ENCODE assay signal across 15 cellular contexts in genomic region chr1:4084446-4084845, GRCh38.
"Had no signal": no experiment of that assay in that cellular context is flagged by ENCODE, and none has a peak within 500 bp of the region (broad histone marks: within the 10 kb centered on the region; RNA-seq: fewer than 3 reads in every experiment).

No MANE protein-coding gene starts in this region.

- H3K9me3 ChIP-seq: heart left ventricle, right atrium auricular region, thyroid gland, upper lobe of left lung, vagina had no signal

- H3K4me1 ChIP-seq: heart left ventricle, right atrium auricular region, thyroid gland had no signal

- H3K36me3 ChIP-seq: heart left ventricle, right atrium auricular region, thyroid gland, upper lobe of left lung, vagina had no signal

- H3K27ac ChIP-seq: heart left ventricle, right atrium auricular region, thyroid gland, upper lobe of left lung, vagina had no signal

- H3K4me1 Mint-ChIP-seq: immature natural killer cell, mesothelial cell of epicardium, natural killer cell had no signal

- H3K27me3 ChIP-seq: right atrium auricular region, thyroid gland, upper lobe of left lung, vagina had no signal

- H3K4me2 ChIP-seq: smooth muscle cell had no signal

- H3K4me3 ChIP-seq: heart left ventricle, right atrium auricular region, smooth muscle cell, thyroid gland, upper lobe of left lung, vagina had no signal

- H3K36me3 Mint-ChIP-seq: immature natural killer cell, mesothelial cell of epicardium, natural killer cell had no signal

- ATAC-seq: esophagus mucosa, heart left ventricle, left colon, natural killer cell had no signal

- H3K4me3 Mint-ChIP-seq: immature natural killer cell, mesothelial cell of epicardium, natural killer cell had no signal

- DNase-seq: central memory CD4-positive, alpha-beta T cell; effector memory CD4-positive, alpha-beta T cell; heart left ventricle; immature natural killer cell; left colon; natural killer cell; stimulated activated CD4-positive, alpha-beta T cell treated with anti-CD3 and anti-CD28 coated beads, Interleukin-2, amount 100 ng/mL, for 48 hours; stimulated activated naive CD4-positive, alpha-beta T cell treated with Interleukin-2 at 50 U/mL for 16 hours; thyroid gland had no signal

- H3K27ac Mint-ChIP-seq: immature natural killer cell, mesothelial cell of epicardium, natural killer cell had no signal
